ENCODE assay signal across 16 cellular contexts in genomic region chr13:113119166-113119821, GRCh38. TPM values are rescaled to one million over a fixed set of nuclear protein-coding genes. Genes with fewer than 3 reads are reported as not detected.
"Had no signal": no experiment of that assay in that cellular context is flagged by ENCODE, and none has a peak within 500 bp of the region (broad histone marks: within the 10 kb centered on the region; RNA-seq: fewer than 3 reads in every experiment).

No MANE protein-coding gene starts in this region.

- H3K36me3 ChIP-seq: tibial nerve had no signal

- H3K27ac Mint-ChIP-seq: activated naive CD4-positive, alpha-beta T cell treated with anti-CD3 and anti-CD28 coated beads, Interleukin-2, amount 50 U/mL, for 72 hours; naive B cell had no signal

- H3K4me3 ChIP-seq: body of pancreas, lung, tibial nerve had no signal

- H3K27ac ChIP-seq: body of pancreas, tibial nerve had no signal

- H3K4me1 Mint-ChIP-seq: naive B cell had no signal

- H3K9me3 Mint-ChIP-seq: activated naive CD4-positive, alpha-beta T cell treated with anti-CD3 and anti-CD28 coated beads, Interleukin-2, amount 50 U/mL, for 72 hours had no signal

- DNase-seq: activated CD4-positive, alpha-beta T cell treated with anti-CD3 and anti-CD28 coated beads for 4 hours; activated T-cell treated with anti-CD3 and anti-CD28 coated beads for 4 hours; amniotic stem cell; body of pancreas; dermis blood vessel endothelial cell; naive B cell; retina; T-helper 9 cell had no signal

- H3K27me3 ChIP-seq: body of pancreas, tibial nerve had no signal

- H3K9me3 ChIP-seq: body of pancreas, tibial nerve had no signal

- H3K36me3 Mint-ChIP-seq: activated naive CD4-positive, alpha-beta T cell treated with anti-CD3 and anti-CD28 coated beads, Interleukin-2, amount 50 U/mL, for 72 hours; naive B cell had no signal

- ATAC-seq: activated naive CD4-positive, alpha-beta T cell treated with anti-CD3 and anti-CD28 coated beads, Interleukin-2, amount 50 U/mL, for 72 hours; body of pancreas; esophagus mucosa; left cardiac atrium had no signal

RNA-seq across cellular contexts. Expression of gene F10, which starts 3.3 kb away (rescaled TPM):
- total RNA-seq: activated naive CD4-positive, alpha-beta T cell treated with anti-CD3 and anti-CD28 coated beads, Interleukin-2, amount 50 U/mL, for 72 hours; dermis blood vessel endothelial cell; glomerular endothelial cell; SK-MEL-5 had no signal

RNA-seq across cellular contexts. Expression of gene F7, which starts 13.7 kb away (rescaled TPM):
- total RNA-seq: activated naive CD4-positive, alpha-beta T cell treated with anti-CD3 and anti-CD28 coated beads, Interleukin-2, amount 50 U/mL, for 72 hours; body of pancreas; dermis blood vessel endothelial cell; esophagus mucosa; glomerular endothelial cell; SK-MEL-5; tibial nerve had no signal

RNA-seq across cellular contexts. Expression of gene PROZ, which starts 39.2 kb away (rescaled TPM):
- total RNA-seq: body of pancreas, esophagus mucosa, glomerular endothelial cell, left cardiac atrium, lung, SK-MEL-5, skeletal muscle tissue, tibial nerve had no signal
- polyA plus RNA-seq: lung had no signal
